In the genomic region with DNA sequence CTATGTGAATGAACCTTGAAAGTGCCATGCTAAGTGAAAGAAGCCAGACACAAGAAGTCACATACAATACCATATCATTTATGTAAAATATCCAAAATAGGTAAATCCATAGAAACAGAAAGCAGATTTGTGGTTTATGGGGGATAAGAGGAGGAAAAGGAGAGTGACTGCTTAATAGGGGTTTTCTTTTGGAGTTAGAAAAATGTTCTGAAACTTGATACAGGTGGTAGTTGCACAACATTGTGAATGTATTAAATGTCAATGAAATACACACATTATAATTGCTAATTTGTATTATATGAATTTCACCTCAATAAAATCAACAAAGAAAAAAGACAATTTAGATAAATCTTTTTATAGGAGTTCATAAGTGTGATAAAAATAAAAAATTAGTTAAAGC, we compare ENCODE assay signal across 19 cellular contexts.
"Had no signal": no experiment of that assay in that cellular context is flagged by ENCODE, and none has a peak within 500 bp of the region (broad histone marks: within the 10 kb centered on the region; RNA-seq: fewer than 3 reads in every experiment).

No MANE protein-coding gene starts in this region.

- H3K27ac ChIP-seq: epithelial cell of prostate, esophagus muscularis mucosa, foreskin keratinocyte, psoas muscle, right lobe of liver, spleen, tibial nerve, upper lobe of right lung, vagina had no signal

- H3K9me3 Mint-ChIP-seq: effector memory CD8-positive, alpha-beta T cell; naive thymus-derived CD4-positive, alpha-beta T cell; stimulated activated memory B cell treated with anti-CD40 and anti-IgM and Interleukin-4, amounts not matched to agents 10 μg/mL and 1 μg/mL and 100 μg/mL, for 72 hours; stimulated activated naive CD8-positive, alpha-beta T cell treated with anti-CD3 and anti-CD28 coated beads, Interleukin-15, Interleukin-2, amounts not matched to agents 100 ng/mL and 50 ng/mL, for 24 hours had no signal

- ATAC-seq: effector memory CD8-positive, alpha-beta T cell; foreskin keratinocyte; naive thymus-derived CD4-positive, alpha-beta T cell; psoas muscle; right lobe of liver; stimulated activated memory B cell treated with anti-CD40 and anti-IgM and Interleukin-4, amounts not matched to agents 10 μg/mL and 1 μg/mL and 100 μg/mL, for 72 hours; upper lobe of right lung had no signal

- H3K27me3 ChIP-seq: esophagus muscularis mucosa, foreskin keratinocyte, right lobe of liver, spleen, tibial nerve, upper lobe of right lung, vagina had no signal

- H3K9me3 ChIP-seq: esophagus muscularis mucosa, psoas muscle, right lobe of liver, spleen, tibial nerve, upper lobe of right lung, vagina had no signal

- H3K4me3 Mint-ChIP-seq: effector memory CD8-positive, alpha-beta T cell; nephron progenitor cell; stimulated activated memory B cell treated with anti-CD40 and anti-IgM and Interleukin-4, amounts not matched to agents 10 μg/mL and 1 μg/mL and 100 μg/mL, for 72 hours; stimulated activated naive CD8-positive, alpha-beta T cell treated with anti-CD3 and anti-CD28 coated beads, Interleukin-15, Interleukin-2, amounts not matched to agents 100 ng/mL and 50 ng/mL, for 24 hours had no signal

- H3K27me3 Mint-ChIP-seq: effector memory CD8-positive, alpha-beta T cell; naive thymus-derived CD4-positive, alpha-beta T cell; stimulated activated memory B cell treated with anti-CD40 and anti-IgM and Interleukin-4, amounts not matched to agents 10 μg/mL and 1 μg/mL and 100 μg/mL, for 72 hours; stimulated activated naive CD8-positive, alpha-beta T cell treated with anti-CD3 and anti-CD28 coated beads, Interleukin-15, Interleukin-2, amounts not matched to agents 100 ng/mL and 50 ng/mL, for 24 hours had no signal

- H3K27ac Mint-ChIP-seq: naive thymus-derived CD4-positive, alpha-beta T cell; nephron progenitor cell; stimulated activated naive CD8-positive, alpha-beta T cell treated with anti-CD3 and anti-CD28 coated beads, Interleukin-15, Interleukin-2, amounts not matched to agents 100 ng/mL and 50 ng/mL, for 24 hours had no signal

- H3K4me3 ChIP-seq: esophagus muscularis mucosa, psoas muscle, right lobe of liver, spleen, tibial nerve, upper lobe of right lung, vagina had no signal

- H3K4me1 Mint-ChIP-seq: nephron progenitor cell had no signal

- DNase-seq: effector memory CD8-positive, alpha-beta T cell; foreskin keratinocyte; kidney glomerular epithelial cell; naive thymus-derived CD4-positive, alpha-beta T cell; nephron progenitor cell; psoas muscle; retina; right lobe of liver; spleen; stimulated activated CD4-positive, alpha-beta T cell treated with anti-CD3 and anti-CD28 coated beads, Interleukin-15, amount 100 ng/mL, for 24 hours; stimulated activated CD4-positive, alpha-beta T cell treated with anti-CD3 and anti-CD28 coated beads, Interleukin-1b, Interleukin-23, amount 100 ng/mL, for 48 hours; stimulated activated CD4-positive, alpha-beta T cell treated with anti-CD3 and anti-CD28 coated beads, Interleukin-4, amount 100 ng/mL, for 24 hours; upper lobe of right lung had no signal

- H3K4me1 ChIP-seq: esophagus muscularis mucosa, foreskin keratinocyte, tibial nerve, upper lobe of right lung, vagina had no signal

- H3K36me3 ChIP-seq: esophagus muscularis mucosa, right lobe of liver, tibial nerve, upper lobe of right lung, vagina had no signal
